15 cellular contexts compared by ENCODE assay signal in the genomic region with DNA sequence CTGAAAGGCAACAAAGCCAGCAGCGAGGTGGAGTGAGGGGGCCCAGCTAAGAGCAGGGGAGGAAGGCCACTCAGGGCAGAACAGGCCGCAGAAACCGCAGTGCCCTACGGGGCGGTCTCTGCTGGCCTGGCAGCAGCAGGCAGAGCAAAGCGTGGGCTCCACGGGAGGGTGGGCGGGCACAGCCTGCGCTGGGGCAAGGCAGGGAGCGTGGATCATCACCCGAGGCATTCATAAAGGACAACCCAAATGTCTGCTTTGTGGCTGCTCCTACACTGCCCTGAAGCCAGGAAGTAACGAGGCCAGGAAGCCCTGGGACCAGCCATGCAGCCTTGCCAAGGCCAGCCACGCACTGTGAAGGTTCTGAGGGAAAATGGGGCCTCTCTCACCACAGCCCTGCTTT.
DNase-seq lines count a peak whose midpoint lies in the region; ATAC-seq and TF ChIP-seq lines count a peak whose summit lies in the region.
"Had no signal": no experiment of that assay in that cellular context is flagged by ENCODE, and none has a peak within 500 bp of the region (broad histone marks: within the 10 kb centered on the region; RNA-seq: fewer than 3 reads in every experiment).

No MANE protein-coding gene starts in this region.

- DNase-seq in H9, result no peak
- DNase-seq in SK-N-MC (ENCODE audit: low read depth, low spot score), result no peak
- no peak for DNase-seq in glutamatergic neuron
- no peak for DNase-seq in smooth muscle cell (lab: John Stamatoyannopoulos, UW; ENCODE audit: unreplicated experiment)
- DNase-seq in omental fat pad (ENCODE audit: low spot score), result no peak
- DNase-seq in activated effector memory CD4-positive, alpha-beta T cell treated with anti-CD3 and anti-CD28 coated beads, Interleukin-2, amount 50 U/mL, for 16 hours, result no peak
- no peak for DNase-seq in DMS114 treated with DMSO at 0.1 percent for 48 hours (lab: John Stamatoyannopoulos, UW; ENCODE audit: unreplicated experiment)
- DNase-seq: activated CD4-positive, alpha-beta T cell treated with anti-CD3 and anti-CD28 coated beads, Interleukin-2, amount 10 ng/mL, durations not matched to agents 7 days and 5 days; MG63; NCI-H748 treated with DMSO at 0.1 percent for 48 hours had no signal

- no peak for ATAC-seq in omental fat pad (ENCODE audit: low FRiP score)
- ATAC-seq: left lobe of liver had no signal

- H3K4me1 Mint-ChIP-seq in H9 (peaks cover 44 to 64% of the 10 kb centered on the region in 2 experiments), glutamatergic neuron (ENCODE audit: low read depth, unreplicated experiment) (peaks cover 57% of the 10 kb centered on the region)

- H3K36me3 ChIP-seq in SK-N-MC (ENCODE audit: insufficient read depth, low read length) (no peaks in the 10 kb centered on the region), smooth muscle cell (ENCODE audit: low read depth) (no peaks in the 10 kb centered on the region)
- H3K36me3 ChIP-seq: MG63 had no signal

- H3K9me3 ChIP-seq in H9 (ENCODE audit: control insufficient read depth, low read depth, low read length), result no peaks in the 10 kb centered on the region
- no peaks in the 10 kb centered on the region for H3K9me3 ChIP-seq in SK-N-MC (ENCODE audit: low read depth, low read length)
- H3K9me3 ChIP-seq in smooth muscle cell (replicated peaks; ENCODE audit: low read depth), result no peaks in the 10 kb centered on the region
- H3K9me3 ChIP-seq: MG63 had no signal

- H3K9me3 Mint-ChIP-seq in H9, result no peaks in the 10 kb centered on the region; a peak in 1 of 5 replicates
- H3K9me3 Mint-ChIP-seq in glutamatergic neuron (ENCODE audit: unreplicated experiment), result peaks cover 26% of the 10 kb centered on the region
- H3K9me3 Mint-ChIP-seq: activated CD4-positive, alpha-beta T cell treated with anti-CD3 and anti-CD28 coated beads, Interleukin-2, amount 10 ng/mL, durations not matched to agents 7 days and 5 days; activated T-helper 1 cell treated with anti-CD3 and anti-CD28 coated beads, Interleukin-12 subunit alpha, Interleukin-12 subunit beta, Interleukin-2, Interleukin-4 antibody, amounts not matched to agents 30 ng/mL and 10 ng/mL and 1 ng/mL, durations not matched to agents 14 hours and 24 hours and 36 hours; dendritic cell treated with granulocyte-macrophage colony-stimulating factor and Interleukin-4, amounts not matched to agents 40 ng/mL and 50 ng/mL, for 4 days had no signal

- H4K91ac ChIP-seq in H9 (ENCODE audit: insufficient read length, low read depth, low read length), result no peak overlapping the region

- no peak overlapping the region for H3K9ac ChIP-seq in H9 (ENCODE audit: extremely low read depth, insufficient read length, low read length)
- H3K9ac ChIP-seq in SK-N-MC (ENCODE audit: insufficient read length), result peak overlapping the region; percentile 59
- H3K9ac ChIP-seq in smooth muscle cell (ENCODE audit: low read depth), result no peak overlapping the region

- no peaks in the 10 kb centered on the region for H3K4me1 ChIP-seq in H9 (ENCODE audit: insufficient read depth, low read length)
- H3K4me1 ChIP-seq in smooth muscle cell (ENCODE audit: low read depth), result peaks cover 57% of the 10 kb centered on the region

- no peak overlapping the region for H2BK15ac ChIP-seq in H9 (ENCODE audit: low read depth, low read length)

- H3K14ac ChIP-seq in H9 (ENCODE audit: insufficient read depth, low read length), result no peak overlapping the region

- no peaks in the 10 kb centered on the region for H3K23me2 ChIP-seq in H9 (ENCODE audit: insufficient read length, low read depth, low read length, poor library complexity, severe bottlenecking)

- H2BK12ac ChIP-seq in H9 (ENCODE audit: insufficient read length, low read depth, low read length), result no peak overlapping the region

- H3K4me3 ChIP-seq in SK-N-MC, result peak overlapping the region; percentile 43; the same call in 1 of the 2 replicates
- no peak overlapping the region for H3K4me3 ChIP-seq in smooth muscle cell
- H3K4me3 ChIP-seq: MG63, skin epidermis had no signal

- H3K4me2 ChIP-seq in H9 (ENCODE audit: insufficient read depth, insufficient read length, low read length) (no peak overlapping the region), smooth muscle cell (no peak overlapping the region)

- H3F3A ChIP-seq in smooth muscle cell (ENCODE audit: low read depth), result no peaks in the 10 kb centered on the region

- H3K27me3 ChIP-seq in H9 (ENCODE audit: insufficient read depth, low read length) (no peaks in the 10 kb centered on the region), smooth muscle cell (ENCODE audit: low read depth) (no peaks in the 10 kb centered on the region)
- H3K27me3 ChIP-seq: MG63 had no signal

- H2BK120ac ChIP-seq in H9 (ENCODE audit: low read depth, low read length, poor library complexity, severe bottlenecking), result no peak overlapping the region

- H2BK20ac ChIP-seq in H9 (ENCODE audit: low read depth, low read length, poor library complexity, severe bottlenecking), result no peak overlapping the region

- no peak overlapping the region for H2BK5ac ChIP-seq in H9 (ENCODE audit: insufficient read length, low read length)

- H3K4me3 Mint-ChIP-seq in H9, result no peak overlapping the region; a peak in 2 of 5 replicates
- H3K4me3 Mint-ChIP-seq in glutamatergic neuron (ENCODE audit: unreplicated experiment), result peak overlapping the region; percentile 54
- H3K4me3 Mint-ChIP-seq: activated CD4-positive, alpha-beta T cell treated with anti-CD3 and anti-CD28 coated beads, Interleukin-2, amount 10 ng/mL, durations not matched to agents 7 days and 5 days; activated T-helper 1 cell treated with anti-CD3 and anti-CD28 coated beads, Interleukin-12 subunit alpha, Interleukin-12 subunit beta, Interleukin-2, Interleukin-4 antibody, amounts not matched to agents 30 ng/mL and 10 ng/mL and 1 ng/mL, durations not matched to agents 14 hours and 24 hours and 36 hours; dendritic cell treated with granulocyte-macrophage colony-stimulating factor and Interleukin-4, amounts not matched to agents 40 ng/mL and 50 ng/mL, for 4 days had no signal

- H4K20me1 ChIP-seq in H9 (ENCODE audit: control insufficient read depth, insufficient read depth, insufficient read length) (peaks cover 2% of the 10 kb centered on the region), smooth muscle cell (ENCODE audit: low read depth) (peaks cover 5% of the 10 kb centered on the region)

- no peak overlapping the region for H2AFZ ChIP-seq in H9 (ENCODE audit: low read length)
- H2AFZ ChIP-seq in smooth muscle cell (ENCODE audit: low read depth), result no peak overlapping the region

- H3K79me1 ChIP-seq in H9 (ENCODE audit: insufficient read depth, low read depth, low read length, poor library complexity, severe bottlenecking), result no peaks in the 10 kb centered on the region

- no peaks in the 10 kb centered on the region; the same call in 1 of the 2 replicates for H3K79me2 ChIP-seq in H9 (ENCODE audit: insufficient read depth, low read length)
- no peaks in the 10 kb centered on the region for H3K79me2 ChIP-seq in smooth muscle cell (ENCODE audit: low read depth)

- H3K4ac ChIP-seq in H9 (ENCODE audit: low read depth, low read length), result no peak overlapping the region

- peak overlapping the region; percentile 13 for H3K18ac ChIP-seq in H9 (ENCODE audit: insufficient read length, low read depth, low read length)

- H4K8ac ChIP-seq in H9 (replicated peaks; ENCODE audit: insufficient read length, low read depth, low read length), result no peak overlapping the region

- H3K27ac ChIP-seq in H9 (ENCODE audit: insufficient read length, low read depth, low read length) (no peak overlapping the region), SK-N-MC (peak overlapping the region; percentile 88), smooth muscle cell (ENCODE audit: low read depth) (peak overlapping the region; percentile 76)
- H3K27ac ChIP-seq: C4-2B had no signal

- H3K27ac Mint-ChIP-seq in H9 (peak overlapping the region; percentile 82 to 92 (median 83); a peak in 6 of 7 replicates), glutamatergic neuron (ENCODE audit: unreplicated experiment) (peak overlapping the region; percentile 86)
- H3K27ac Mint-ChIP-seq: activated CD4-positive, alpha-beta T cell treated with anti-CD3 and anti-CD28 coated beads, Interleukin-2, amount 10 ng/mL, durations not matched to agents 7 days and 5 days; dendritic cell treated with granulocyte-macrophage colony-stimulating factor and Interleukin-4, amounts not matched to agents 40 ng/mL and 50 ng/mL, for 4 days had no signal

- H3K36me3 Mint-ChIP-seq in H9 (ENCODE audit: insufficient read depth in 1 of 3, low read depth in 3 of 3) (peaks cover 7 to 12% (median 8%) of the 10 kb centered on the region in 3 experiments; a peak in 6 of 7 replicates), glutamatergic neuron (ENCODE audit: unreplicated experiment) (peaks cover 6% of the 10 kb centered on the region)

- H3K56ac ChIP-seq in H9 (ENCODE audit: insufficient read length, low read depth, low read length), result no peak overlapping the region

- H3K27me3 Mint-ChIP-seq in H9 (ENCODE audit: low read depth), result no peaks in the 10 kb centered on the region; the same call in 1 of the 2 replicates
- H3K27me3 Mint-ChIP-seq in glutamatergic neuron (ENCODE audit: unreplicated experiment), result peaks cover 27% of the 10 kb centered on the region
- H3K27me3 Mint-ChIP-seq: activated CD4-positive, alpha-beta T cell treated with anti-CD3 and anti-CD28 coated beads, Interleukin-2, amount 10 ng/mL, durations not matched to agents 7 days and 5 days; dendritic cell treated with granulocyte-macrophage colony-stimulating factor and Interleukin-4, amounts not matched to agents 40 ng/mL and 50 ng/mL, for 4 days had no signal

- WGBS in H9 (ENCODE audit: extremely low coverage, insufficient read length, low lambda C conversion rate), result no CpG with 5 or more reads among the region's 13 CpGs
- WGBS in smooth muscle cell (ENCODE audit: low lambda C conversion rate), result 85% methylated on average over 12 of the region's 13 CpGs

- H3T11ph ChIP-seq in H9 (ENCODE audit: low read length), result no peak overlapping the region

- H3K23ac ChIP-seq in H9 (ENCODE audit: insufficient read length, low read depth, low read length), result no peak overlapping the region

- H2AK5ac ChIP-seq in H9 (ENCODE audit: insufficient read length, low read length), result no peak overlapping the region

- no peak for TF ChIP-seq CTCF in H9 (conservative IDR thresholded peaks at IDR 0.05)
- TF ChIP-seq CTCF in glutamatergic neuron (IDR thresholded peaks at IDR 0.05; ENCODE audit: partially characterized antibody, unreplicated experiment), result no peak
- no peak for TF ChIP-seq CTCF in smooth muscle cell (IDR thresholded peaks at IDR 0.05; ENCODE audit: borderline replicate concordance, insufficient read depth, poor library complexity, severe bottlenecking)
- no peak for TF ChIP-seq CTCF in omental fat pad (IDR thresholded peaks at IDR 0.05)

- no peak overlapping the region for H4K5ac ChIP-seq in H9 (ENCODE audit: insufficient read length, low read depth, low read length)
